ENCODE assay signal across 13 cellular contexts in the genomic region with DNA sequence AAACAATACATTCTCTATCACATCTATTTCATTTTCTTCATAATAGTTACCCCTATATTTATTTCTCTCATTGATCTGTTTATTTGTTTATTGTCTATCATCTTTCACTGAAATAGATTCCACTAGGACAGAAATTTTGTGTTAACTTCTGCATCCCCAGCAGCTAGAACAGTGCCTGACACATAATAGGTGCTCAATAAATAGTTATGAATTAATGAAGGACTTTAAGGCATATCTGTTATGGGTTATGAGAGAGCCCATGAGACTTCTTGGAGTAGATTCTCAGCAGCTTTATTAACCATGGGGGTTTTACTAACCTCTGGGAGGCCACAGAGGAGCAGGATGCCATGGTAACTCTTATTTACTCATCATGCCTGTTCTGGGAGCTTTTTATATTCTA.
DNase-seq lines count a peak whose midpoint lies in the region; ATAC-seq, FAIRE-seq and TF ChIP-seq lines count a peak whose summit lies in the region.
"Had no signal": no experiment of that assay in that cellular context is flagged by ENCODE, and none has a peak within 500 bp of the region (broad histone marks: within the 10 kb centered on the region; RNA-seq: fewer than 3 reads in every experiment).

No MANE protein-coding gene starts in this region.

- no peak overlapping the region for H3K4ac ChIP-seq in neuronal stem cell (ENCODE audit: low read length)

- CTCF ChIA-PET in HEK293 (lab: Yijun Ruan, JAX) (interaction anchor here (0.6 to 1.1 kb wide), 3 partner anchors 11 to 306 kb away, joined by 3 to 4 read pairs (median 3); no protein-coding TSS in a partner anchor), K562 (lab: Yijun Ruan, JAX; ENCODE audit: low intra/inter-chr PET ratio) (no interaction called here)

- DNase-seq in K562 (ENCODE audit: extremely low read depth in 1 of 4, low spot score in 3 of 4) (no peak), neuronal stem cell (ENCODE audit: low spot score) (no peak)
- DNase-seq in stimulated activated CD4-positive, alpha-beta T cell treated with anti-CD3 and anti-CD28 coated beads, Interleukin-2, amount 100 ng/mL, for 24 hours = no peak
- DNase-seq: CD8-positive, alpha-beta memory T cell; DMS 273 treated with DMSO at 0.1 percent for 48 hours; DMS79; GDM1; GM23248 had no signal

- no peak for TF ChIP-seq CTCF in HEK293 (tag by site-specific recombination; IDR thresholded peaks at IDR 0.05)
- no peak for TF ChIP-seq CTCF in K562 (IDR thresholded peaks at IDR 0.05 in 2 of 3, conservative IDR thresholded peaks at IDR 0.05 in 1 of 3; ENCODE audit: insufficient read depth in 2 of 3, low read depth in 1 of 3, low read length in 3 of 3)

- no TSS peak for BruUV-seq in K562 (replicated peaks; lab: Mats Ljungman, UMichigan)

- no peak for ATAC-seq in K562
- no peak for ATAC-seq in GM19452 (IDR thresholded peaks at IDR 0.05; ENCODE audit: unreplicated experiment)
- no peak for ATAC-seq in GM19328 (IDR thresholded peaks at IDR 0.05; ENCODE audit: unreplicated experiment)

- H3K4me1 ChIP-seq in HEK293 (ENCODE audit: control insufficient read depth, insufficient read depth, low read length) (peaks cover 11% of the 10 kb centered on the region), K562 (replicated peaks in 1 of 2; ENCODE audit: control insufficient read depth in 2 of 2, insufficient read depth in 2 of 2, low read length in 2 of 2) (no peaks in the 10 kb centered on the region; a peak in 1 of 5 replicates), neuronal stem cell (ENCODE audit: control insufficient read depth in 2 of 2, insufficient read depth in 1 of 2, low read depth in 1 of 2, low read length in 2 of 2) (no peaks in the 10 kb centered on the region)

- no peak overlapping the region for H3K9ac ChIP-seq in K562 (ENCODE audit: insufficient read depth in 1 of 2, low read depth in 2 of 2, low read length in 2 of 2)
- H3K9ac ChIP-seq in neuronal stem cell (ENCODE audit: low read depth, low read length, poor library complexity) = no peak overlapping the region
- H3K9ac ChIP-seq: BLaER1 treated with 17β-estradiol and CSF1 and Interleukin-3, amounts not matched to agents 10 nM and 100 nM; GM23248 had no signal

- TF ChIP-seq POLR2A in K562 (conservative IDR thresholded peaks at IDR 0.05) = no peak

- H3K14ac ChIP-seq in neuronal stem cell (ENCODE audit: low read length) = no peak overlapping the region

- no peak overlapping the region for H2BK15ac ChIP-seq in neuronal stem cell (ENCODE audit: low read length)

- H3K27ac ChIP-seq in HEK293 (ENCODE audit: extremely low read depth, low read depth, low read length) (no peak overlapping the region), K562 (ENCODE audit: extremely low read depth, low read depth, low read length) (no peak overlapping the region), neuronal stem cell (replicated peaks; ENCODE audit: low read length) (no peak overlapping the region)
- H3K27ac ChIP-seq: BLaER1 treated with 17β-estradiol and CSF1 and Interleukin-3, amounts not matched to agents 10 nM and 100 nM; GM23248 had no signal

- no peak overlapping the region for H2BK12ac ChIP-seq in neuronal stem cell (ENCODE audit: low read length)

- no peaks in the 10 kb centered on the region for H3K79me1 ChIP-seq in neuronal stem cell (ENCODE audit: low read depth, low read length)

- POLR2A ChIA-PET in HEK293 (lab: Yijun Ruan, JAX) (no interaction called here), K562 (lab: Yijun Ruan, JAX) (no interaction called here)

- H3K27me3 ChIP-seq in K562 (ENCODE audit: control insufficient read depth in 2 of 2, insufficient read depth in 2 of 2, low read length in 2 of 2) (no peaks in the 10 kb centered on the region), neuronal stem cell (ENCODE audit: control insufficient read depth in 3 of 3, insufficient read depth in 3 of 3, low read depth in 1 of 3, low read length in 3 of 3) (no peaks in the 10 kb centered on the region)
- H3K27me3 ChIP-seq: BLaER1 treated with 17β-estradiol and CSF1 and Interleukin-3, amounts not matched to agents 10 nM and 100 nM had no signal

- H2AFZ ChIP-seq in K562 (ENCODE audit: low read depth, low read length) (no peak overlapping the region), neuronal stem cell (ENCODE audit: low read length) (peak overlapping the region; percentile 1)
- H2AFZ ChIP-seq: GM23248 had no signal

- H4K91ac ChIP-seq in neuronal stem cell (ENCODE audit: low read depth, low read length, poor library complexity) = no peak overlapping the region

- no peak overlapping the region for H3K18ac ChIP-seq in neuronal stem cell (ENCODE audit: low read length)

- no peaks in the 10 kb centered on the region for H3K9me3 ChIP-seq in HEK293 (ENCODE audit: control insufficient read depth, insufficient read depth, low read depth, low read length)
- H3K9me3 ChIP-seq in K562 (replicated peaks; ENCODE audit: control insufficient read depth, insufficient read depth, low read depth, low read length) = no peaks in the 10 kb centered on the region
- no peaks in the 10 kb centered on the region for H3K9me3 ChIP-seq in neuronal stem cell (replicated peaks in 1 of 2; ENCODE audit: control insufficient read depth in 2 of 2, insufficient read depth in 1 of 2, low read depth in 1 of 2, low read length in 2 of 2)
- H3K9me3 ChIP-seq: HAP-1 had no signal

- no peak overlapping the region for H3K23ac ChIP-seq in neuronal stem cell (ENCODE audit: low read depth, low read length, poor library complexity)

- no peak overlapping the region for H3K4me2 ChIP-seq in K562 (ENCODE audit: insufficient read depth, low read length)
- no peak overlapping the region for H3K4me2 ChIP-seq in neuronal stem cell (ENCODE audit: insufficient read depth, low read length, poor library complexity, severe bottlenecking)

- TF ChIP-seq RAD21 in K562 (CRISPR knock-in tag; conservative IDR thresholded peaks at IDR 0.05 in 1 of 2, IDR thresholded peaks at IDR 0.05 in 1 of 2) = no peak

- H4K20me1 ChIP-seq in K562 (replicated peaks; ENCODE audit: control insufficient read depth, insufficient read depth, low read length) = no peaks in the 10 kb centered on the region
- H4K20me1 ChIP-seq: BLaER1 treated with 17β-estradiol and CSF1 and Interleukin-3, amounts not matched to agents 10 nM and 100 nM had no signal

- no peak overlapping the region for H2BK5ac ChIP-seq in neuronal stem cell (ENCODE audit: low read length)

- H3K79me2 ChIP-seq in K562 (ENCODE audit: control insufficient read depth, insufficient read depth, low read length) = no peaks in the 10 kb centered on the region

- no peak overlapping the region for H4K8ac ChIP-seq in neuronal stem cell (ENCODE audit: low read depth, low read length)

- H3K36me3 ChIP-seq in HEK293 (ENCODE audit: control insufficient read depth in 2 of 2, insufficient read depth in 1 of 2, low read length in 2 of 2) = no peaks in the 10 kb centered on the region
- no peaks in the 10 kb centered on the region for H3K36me3 ChIP-seq in K562 (ENCODE audit: control insufficient read depth, insufficient read depth, low read length)
- no peaks in the 10 kb centered on the region for H3K36me3 ChIP-seq in neuronal stem cell (replicated peaks in 1 of 2; ENCODE audit: control insufficient read depth in 2 of 2, insufficient read depth in 2 of 2, low read length in 2 of 2)
- H3K36me3 ChIP-seq: BLaER1 treated with 17β-estradiol and CSF1 and Interleukin-3, amounts not matched to agents 10 nM and 100 nM; HAP-1 had no signal

- no peak overlapping the region for H2AK5ac ChIP-seq in neuronal stem cell (ENCODE audit: low read depth, low read length)

- intact Hi-C loops in K562 (cut with micrococcal nuclease) = no loop called here

- H3K9me1 ChIP-seq in K562 (ENCODE audit: control insufficient read depth, insufficient read depth, low read length) = no peaks in the 10 kb centered on the region

- in situ Hi-C loops in K562 (cut with MboI) = no loop called here

- TF ChIP-seq EP300 in K562 (IDR thresholded peaks at IDR 0.05; ENCODE audit: low read length) = no peak

- H2BK120ac ChIP-seq in neuronal stem cell (ENCODE audit: low read depth, low read length) = no peak overlapping the region

- H3K4me3 ChIP-seq in HEK293 (ENCODE audit: low read depth, low read length) (no peak overlapping the region), K562 (no peak overlapping the region), neuronal stem cell (ENCODE audit: low read length in 2 of 2) (no peak overlapping the region)
- H3K4me3 ChIP-seq: BLaER1 treated with 17β-estradiol and CSF1 and Interleukin-3, amounts not matched to agents 10 nM and 100 nM; GM23248; HAP-1 had no signal

- no peak for FAIRE-seq in K562 (lab: Jason Lieb, UNC)

TF ChIP-seq in HEK293, 187 proteins besides CTCF, POLR2A, EP300 and RAD21:
- TF ChIP-seq ZNF664 (tag by site-specific recombination; IDR thresholded peaks at IDR 0.05) = peak; percentile 45; the same call in 1 of the 2 replicates
- no peak for TF ChIP-seq ZXDB (tag by site-specific recombination; IDR thresholded peaks at IDR 0.05)

TF ChIP-seq in K562, 482 proteins besides CTCF, POLR2A, EP300 and RAD21:
- TF ChIP-seq ZNF24 (IDR thresholded peaks at IDR 0.05) (peak; percentile 53; the same call in 1 of the 2 replicates), MBD2 (IDR thresholded peaks at IDR 0.05; ENCODE audit: borderline replicate concordance, low read depth) (no peak)
